In the genomic region with DNA sequence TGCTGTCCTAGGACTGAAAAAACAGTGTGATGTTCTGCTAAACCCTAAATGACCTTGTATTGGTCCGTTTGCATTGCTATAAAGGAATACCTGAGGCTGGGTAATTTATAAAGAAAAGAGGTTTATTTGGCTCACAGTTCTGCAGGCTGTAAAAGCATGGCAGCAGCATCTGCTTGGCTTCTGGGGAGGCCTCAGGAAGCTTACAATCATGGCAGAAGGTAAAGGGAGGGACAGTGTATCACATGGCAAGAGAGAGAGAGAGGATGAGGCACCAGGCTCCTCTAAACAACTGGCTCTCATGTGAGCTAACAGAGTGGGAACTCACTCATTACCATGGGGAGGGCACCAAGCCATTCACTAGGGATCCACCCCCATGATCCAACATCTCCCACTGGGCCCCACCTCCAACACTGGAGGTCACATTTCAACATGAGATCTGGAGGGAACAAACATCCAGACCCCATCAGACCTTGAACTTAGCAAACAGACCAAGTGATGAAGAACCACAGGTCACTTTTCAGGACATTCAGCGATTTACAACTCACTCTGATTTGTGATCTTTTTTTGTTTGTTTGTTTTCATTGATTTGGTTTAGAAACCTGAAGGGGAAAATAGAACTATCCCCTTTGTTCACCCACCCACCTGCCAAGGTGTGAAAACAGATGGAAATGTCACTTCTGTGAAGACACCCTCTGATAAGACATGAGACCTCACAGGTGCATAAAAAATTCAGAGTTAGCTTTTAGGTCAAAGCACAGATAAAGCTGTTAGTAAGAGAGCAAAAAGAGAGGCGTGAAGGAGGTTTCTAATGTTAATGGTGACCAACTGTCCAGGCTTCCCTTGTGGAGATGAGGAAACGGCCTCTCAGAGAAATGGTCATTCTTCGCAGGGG, we compare ENCODE assay signal across 1 cellular context.
TF ChIP-seq lines count a peak whose summit lies in the region.

No MANE protein-coding gene starts in this region.

TF ChIP-seq in HepG2, 621 proteins besides CTCF, POLR2A, EP300 and RAD21 (continued from another document and continues in another):
- TF ChIP-seq KLF12 (CRISPR knock-in tag; IDR thresholded peaks at IDR 0.05; ENCODE audit: borderline replicate concordance) (no peak), ZNF878 (CRISPR knock-in tag; IDR thresholded peaks at IDR 0.05) (no peak), MEIS2 (CRISPR knock-in tag; IDR thresholded peaks at IDR 0.05) (no peak), ZNF350 (CRISPR knock-in tag; IDR thresholded peaks at IDR 0.05; ENCODE audit: borderline replicate concordance, low read depth) (no peak), EED (CRISPR knock-in tag; IDR thresholded peaks at IDR 0.05) (no peak), ZNF850 (CRISPR knock-in tag; conservative IDR thresholded peaks at IDR 0.05) (no peak), NFKBIZ (CRISPR knock-in tag; IDR thresholded peaks at IDR 0.05) (no peak), ZNF333 (CRISPR knock-in tag; IDR thresholded peaks at IDR 0.05; ENCODE audit: borderline replicate concordance) (no peak), NFE2L2 (IDR thresholded peaks at IDR 0.05; ENCODE audit: low read length) (no peak), HES4 (CRISPR knock-in tag; IDR thresholded peaks at IDR 0.05; ENCODE audit: borderline replicate concordance) (no peak), SUZ12 (IDR thresholded peaks at IDR 0.05; ENCODE audit: low read depth, low read length) (no peak), ZNF160 (CRISPR knock-in tag; IDR thresholded peaks at IDR 0.05) (no peak), CCAR2 (optimal IDR thresholded peaks at IDR 0.05; ENCODE audit: low read depth, low read length) (no peak), STAT5B (CRISPR knock-in tag; IDR thresholded peaks at IDR 0.05) (no peak), ETV6 (CRISPR knock-in tag; conservative IDR thresholded peaks at IDR 0.05) (no peak), PCBP2 (optimal IDR thresholded peaks at IDR 0.05; ENCODE audit: low read depth, low read length, poor library complexity, severe bottlenecking) (no peak), FOXJ3 (CRISPR knock-in tag; IDR thresholded peaks at IDR 0.05; ENCODE audit: borderline replicate concordance) (peak; percentile 64; the same call in 1 of the 2 replicates), XRCC5 (optimal IDR thresholded peaks at IDR 0.05; ENCODE audit: low read length) (no peak), GTF2F1 (IDR thresholded peaks at IDR 0.05; ENCODE audit: low read length) (no peak), MAF1 (CRISPR knock-in tag; IDR thresholded peaks at IDR 0.05; ENCODE audit: borderline replicate concordance) (no peak), U2AF2 (IDR thresholded peaks at IDR 0.05; ENCODE audit: low read depth, low read length) (no peak), ZNF543 (CRISPR knock-in tag; IDR thresholded peaks at IDR 0.05) (no peak), PLRG1 (conservative IDR thresholded peaks at IDR 0.05) (no peak), REL (CRISPR knock-in tag; conservative IDR thresholded peaks at IDR 0.05) (no peak), SIX1 (CRISPR knock-in tag; IDR thresholded peaks at IDR 0.05; ENCODE audit: borderline replicate concordance) (peak; percentile 76; the same call in 1 of the 2 replicates), ZNF329 (CRISPR knock-in tag; IDR thresholded peaks at IDR 0.05; ENCODE audit: low read depth) (no peak), ZNF605 (CRISPR knock-in tag; IDR thresholded peaks at IDR 0.05) (peak; percentile 65), ZNF737 (CRISPR knock-in tag; IDR thresholded peaks at IDR 0.05; ENCODE audit: borderline replicate concordance) (no peak), ZSCAN21 (CRISPR knock-in tag; IDR thresholded peaks at IDR 0.05; ENCODE audit: borderline replicate concordance) (no peak), ZNF446 (CRISPR knock-in tag; IDR thresholded peaks at IDR 0.05) (no peak), ZNF720 (CRISPR knock-in tag; IDR thresholded peaks at IDR 0.05) (no peak), ZNF782 (CRISPR knock-in tag; IDR thresholded peaks at IDR 0.05; ENCODE audit: borderline replicate concordance) (peak; percentile 94; the same call in 1 of the 2 replicates), PHF5A (CRISPR knock-in tag; IDR thresholded peaks at IDR 0.05; ENCODE audit: low read depth, unreplicated experiment) (no peak), CCDC6 (CRISPR knock-in tag; IDR thresholded peaks at IDR 0.05) (no peak)
- TF ChIP-seq, protein P1, sequence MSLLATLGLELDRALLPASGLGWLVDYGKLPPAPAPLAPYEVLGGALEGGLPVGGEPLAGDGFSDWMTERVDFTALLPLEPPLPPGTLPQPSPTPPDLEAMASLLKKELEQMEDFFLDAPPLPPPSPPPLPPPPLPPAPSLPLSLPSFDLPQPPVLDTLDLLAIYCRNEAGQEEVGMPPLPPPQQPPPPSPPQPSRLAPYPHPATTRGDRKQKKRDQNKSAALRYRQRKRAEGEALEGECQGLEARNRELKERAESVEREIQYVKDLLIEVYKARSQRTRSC (CRISPR knock-in tag; IDR thresholded peaks at IDR 0.05; ENCODE audit: low read depth) = no peak
- TF ChIP-seq, protein P2, sequence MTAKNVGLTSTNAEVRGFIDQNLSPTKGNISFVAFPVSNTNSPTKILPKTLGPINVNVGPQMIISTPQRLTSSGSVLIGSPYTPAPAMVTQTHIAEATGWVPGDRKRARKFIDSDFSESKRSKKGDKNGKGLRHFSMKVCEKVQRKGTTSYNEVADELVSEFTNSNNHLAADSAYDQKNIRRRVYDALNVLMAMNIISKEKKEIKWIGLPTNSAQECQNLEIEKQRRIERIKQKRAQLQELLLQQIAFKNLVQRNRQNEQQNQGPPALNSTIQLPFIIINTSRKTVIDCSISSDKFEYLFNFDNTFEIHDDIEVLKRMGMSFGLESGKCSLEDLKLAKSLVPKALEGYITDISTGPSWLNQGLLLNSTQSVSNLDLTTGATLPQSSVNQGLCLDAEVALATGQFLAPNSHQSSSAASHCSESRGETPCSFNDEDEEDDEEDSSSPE (CRISPR knock-in tag; IDR thresholded peaks at IDR 0.05) = no peak
- TF ChIP-seq, protein P3, sequence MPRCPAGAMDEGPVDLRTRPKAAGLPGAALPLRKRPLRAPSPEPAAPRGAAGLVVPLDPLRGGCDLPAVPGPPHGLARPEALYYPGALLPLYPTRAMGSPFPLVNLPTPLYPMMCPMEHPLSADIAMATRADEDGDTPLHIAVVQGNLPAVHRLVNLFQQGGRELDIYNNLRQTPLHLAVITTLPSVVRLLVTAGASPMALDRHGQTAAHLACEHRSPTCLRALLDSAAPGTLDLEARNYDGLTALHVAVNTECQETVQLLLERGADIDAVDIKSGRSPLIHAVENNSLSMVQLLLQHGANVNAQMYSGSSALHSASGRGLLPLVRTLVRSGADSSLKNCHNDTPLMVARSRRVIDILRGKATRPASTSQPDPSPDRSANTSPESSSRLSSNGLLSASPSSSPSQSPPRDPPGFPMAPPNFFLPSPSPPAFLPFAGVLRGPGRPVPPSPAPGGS (CRISPR knock-in tag; IDR thresholded peaks at IDR 0.05) = no peak
- TF ChIP-seq, protein P4, sequence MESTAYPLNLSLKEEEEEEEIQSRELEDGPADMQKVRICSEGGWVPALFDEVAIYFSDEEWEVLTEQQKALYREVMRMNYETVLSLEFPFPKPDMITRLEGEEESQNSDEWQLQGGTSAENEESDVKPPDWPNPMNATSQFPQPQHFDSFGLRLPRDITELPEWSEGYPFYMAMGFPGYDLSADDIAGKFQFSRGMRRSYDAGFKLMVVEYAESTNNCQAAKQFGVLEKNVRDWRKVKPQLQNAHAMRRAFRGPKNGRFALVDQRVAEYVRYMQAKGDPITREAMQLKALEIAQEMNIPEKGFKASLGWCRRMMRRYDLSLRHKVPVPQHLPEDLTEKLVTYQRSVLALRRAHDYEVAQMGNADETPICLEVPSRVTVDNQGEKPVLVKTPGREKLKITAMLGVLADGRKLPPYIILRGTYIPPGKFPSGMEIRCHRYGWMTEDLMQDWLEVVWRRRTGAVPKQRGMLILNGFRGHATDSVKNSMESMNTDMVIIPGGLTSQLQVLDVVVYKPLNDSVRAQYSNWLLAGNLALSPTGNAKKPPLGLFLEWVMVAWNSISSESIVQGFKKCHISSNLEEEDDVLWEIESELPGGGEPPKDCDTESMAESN (CRISPR knock-in tag; conservative IDR thresholded peaks at IDR 0.05) = peak; percentile 98
- TF ChIP-seq, protein P5, sequence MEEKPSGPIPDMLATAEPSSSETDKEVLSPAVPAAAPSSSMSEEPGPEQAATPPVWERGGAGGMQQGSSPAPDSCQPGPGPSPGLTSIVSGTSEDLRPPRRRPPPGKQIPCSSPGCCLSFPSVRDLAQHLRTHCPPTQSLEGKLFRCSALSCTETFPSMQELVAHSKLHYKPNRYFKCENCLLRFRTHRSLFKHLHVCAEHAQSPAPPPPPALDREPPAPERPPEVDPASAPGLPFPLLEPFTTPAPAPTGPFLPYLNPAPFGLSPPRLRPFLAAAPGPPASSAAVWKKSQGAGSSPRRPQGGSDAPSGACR (CRISPR knock-in tag; IDR thresholded peaks at IDR 0.05) = no peak; the same call in 1 of the 2 replicates
- TF ChIP-seq, protein P6, sequence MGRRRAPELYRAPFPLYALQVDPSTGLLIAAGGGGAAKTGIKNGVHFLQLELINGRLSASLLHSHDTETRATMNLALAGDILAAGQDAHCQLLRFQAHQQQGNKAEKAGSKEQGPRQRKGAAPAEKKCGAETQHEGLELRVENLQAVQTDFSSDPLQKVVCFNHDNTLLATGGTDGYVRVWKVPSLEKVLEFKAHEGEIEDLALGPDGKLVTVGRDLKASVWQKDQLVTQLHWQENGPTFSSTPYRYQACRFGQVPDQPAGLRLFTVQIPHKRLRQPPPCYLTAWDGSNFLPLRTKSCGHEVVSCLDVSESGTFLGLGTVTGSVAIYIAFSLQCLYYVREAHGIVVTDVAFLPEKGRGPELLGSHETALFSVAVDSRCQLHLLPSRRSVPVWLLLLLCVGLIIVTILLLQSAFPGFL (CRISPR knock-in tag; IDR thresholded peaks at IDR 0.05) = no peak
- TF ChIP-seq, protein P7, sequence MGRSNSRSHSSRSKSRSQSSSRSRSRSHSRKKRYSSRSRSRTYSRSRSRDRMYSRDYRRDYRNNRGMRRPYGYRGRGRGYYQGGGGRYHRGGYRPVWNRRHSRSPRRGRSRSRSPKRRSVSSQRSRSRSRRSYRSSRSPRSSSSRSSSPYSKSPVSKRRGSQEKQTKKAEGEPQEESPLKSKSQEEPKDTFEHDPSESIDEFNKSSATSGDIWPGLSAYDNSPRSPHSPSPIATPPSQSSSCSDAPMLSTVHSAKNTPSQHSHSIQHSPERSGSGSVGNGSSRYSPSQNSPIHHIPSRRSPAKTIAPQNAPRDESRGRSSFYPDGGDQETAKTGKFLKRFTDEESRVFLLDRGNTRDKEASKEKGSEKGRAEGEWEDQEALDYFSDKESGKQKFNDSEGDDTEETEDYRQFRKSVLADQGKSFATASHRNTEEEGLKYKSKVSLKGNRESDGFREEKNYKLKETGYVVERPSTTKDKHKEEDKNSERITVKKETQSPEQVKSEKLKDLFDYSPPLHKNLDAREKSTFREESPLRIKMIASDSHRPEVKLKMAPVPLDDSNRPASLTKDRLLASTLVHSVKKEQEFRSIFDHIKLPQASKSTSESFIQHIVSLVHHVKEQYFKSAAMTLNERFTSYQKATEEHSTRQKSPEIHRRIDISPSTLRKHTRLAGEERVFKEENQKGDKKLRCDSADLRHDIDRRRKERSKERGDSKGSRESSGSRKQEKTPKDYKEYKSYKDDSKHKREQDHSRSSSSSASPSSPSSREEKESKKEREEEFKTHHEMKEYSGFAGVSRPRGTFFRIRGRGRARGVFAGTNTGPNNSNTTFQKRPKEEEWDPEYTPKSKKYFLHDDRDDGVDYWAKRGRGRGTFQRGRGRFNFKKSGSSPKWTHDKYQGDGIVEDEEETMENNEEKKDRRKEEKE (IDR thresholded peaks at IDR 0.05) = no peak
- TF ChIP-seq, protein P8, sequence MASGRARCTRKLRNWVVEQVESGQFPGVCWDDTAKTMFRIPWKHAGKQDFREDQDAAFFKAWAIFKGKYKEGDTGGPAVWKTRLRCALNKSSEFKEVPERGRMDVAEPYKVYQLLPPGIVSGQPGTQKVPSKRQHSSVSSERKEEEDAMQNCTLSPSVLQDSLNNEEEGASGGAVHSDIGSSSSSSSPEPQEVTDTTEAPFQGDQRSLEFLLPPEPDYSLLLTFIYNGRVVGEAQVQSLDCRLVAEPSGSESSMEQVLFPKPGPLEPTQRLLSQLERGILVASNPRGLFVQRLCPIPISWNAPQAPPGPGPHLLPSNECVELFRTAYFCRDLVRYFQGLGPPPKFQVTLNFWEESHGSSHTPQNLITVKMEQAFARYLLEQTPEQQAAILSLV (CRISPR knock-in tag; IDR thresholded peaks at IDR 0.05; ENCODE audit: borderline replicate concordance) = no peak
- TF ChIP-seq, protein P9, sequence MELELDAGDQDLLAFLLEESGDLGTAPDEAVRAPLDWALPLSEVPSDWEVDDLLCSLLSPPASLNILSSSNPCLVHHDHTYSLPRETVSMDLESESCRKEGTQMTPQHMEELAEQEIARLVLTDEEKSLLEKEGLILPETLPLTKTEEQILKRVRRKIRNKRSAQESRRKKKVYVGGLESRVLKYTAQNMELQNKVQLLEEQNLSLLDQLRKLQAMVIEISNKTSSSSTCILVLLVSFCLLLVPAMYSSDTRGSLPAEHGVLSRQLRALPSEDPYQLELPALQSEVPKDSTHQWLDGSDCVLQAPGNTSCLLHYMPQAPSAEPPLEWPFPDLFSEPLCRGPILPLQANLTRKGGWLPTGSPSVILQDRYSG (CRISPR knock-in tag; IDR thresholded peaks at IDR 0.05) = no peak
- TF ChIP-seq, protein P10, sequence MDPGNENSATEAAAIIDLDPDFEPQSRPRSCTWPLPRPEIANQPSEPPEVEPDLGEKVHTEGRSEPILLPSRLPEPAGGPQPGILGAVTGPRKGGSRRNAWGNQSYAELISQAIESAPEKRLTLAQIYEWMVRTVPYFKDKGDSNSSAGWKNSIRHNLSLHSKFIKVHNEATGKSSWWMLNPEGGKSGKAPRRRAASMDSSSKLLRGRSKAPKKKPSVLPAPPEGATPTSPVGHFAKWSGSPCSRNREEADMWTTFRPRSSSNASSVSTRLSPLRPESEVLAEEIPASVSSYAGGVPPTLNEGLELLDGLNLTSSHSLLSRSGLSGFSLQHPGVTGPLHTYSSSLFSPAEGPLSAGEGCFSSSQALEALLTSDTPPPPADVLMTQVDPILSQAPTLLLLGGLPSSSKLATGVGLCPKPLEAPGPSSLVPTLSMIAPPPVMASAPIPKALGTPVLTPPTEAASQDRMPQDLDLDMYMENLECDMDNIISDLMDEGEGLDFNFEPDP (CRISPR knock-in tag; conservative IDR thresholded peaks at IDR 0.05) = no peak
- TF ChIP-seq, protein P11, sequence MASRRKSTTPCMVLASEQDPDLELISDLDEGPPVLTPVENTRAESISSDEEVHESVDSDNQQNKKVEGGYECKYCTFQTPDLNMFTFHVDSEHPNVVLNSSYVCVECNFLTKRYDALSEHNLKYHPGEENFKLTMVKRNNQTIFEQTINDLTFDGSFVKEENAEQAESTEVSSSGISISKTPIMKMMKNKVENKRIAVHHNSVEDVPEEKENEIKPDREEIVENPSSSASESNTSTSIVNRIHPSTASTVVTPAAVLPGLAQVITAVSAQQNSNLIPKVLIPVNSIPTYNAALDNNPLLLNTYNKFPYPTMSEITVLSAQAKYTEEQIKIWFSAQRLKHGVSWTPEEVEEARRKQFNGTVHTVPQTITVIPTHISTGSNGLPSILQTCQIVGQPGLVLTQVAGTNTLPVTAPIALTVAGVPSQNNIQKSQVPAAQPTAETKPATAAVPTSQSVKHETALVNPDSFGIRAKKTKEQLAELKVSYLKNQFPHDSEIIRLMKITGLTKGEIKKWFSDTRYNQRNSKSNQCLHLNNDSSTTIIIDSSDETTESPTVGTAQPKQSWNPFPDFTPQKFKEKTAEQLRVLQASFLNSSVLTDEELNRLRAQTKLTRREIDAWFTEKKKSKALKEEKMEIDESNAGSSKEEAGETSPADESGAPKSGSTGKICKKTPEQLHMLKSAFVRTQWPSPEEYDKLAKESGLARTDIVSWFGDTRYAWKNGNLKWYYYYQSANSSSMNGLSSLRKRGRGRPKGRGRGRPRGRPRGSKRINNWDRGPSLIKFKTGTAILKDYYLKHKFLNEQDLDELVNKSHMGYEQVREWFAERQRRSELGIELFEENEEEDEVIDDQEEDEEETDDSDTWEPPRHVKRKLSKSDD (CRISPR knock-in tag; IDR thresholded peaks at IDR 0.05; ENCODE audit: low read depth) = no peak; the same call in 1 of the 2 replicates
